Comparison of ENCODE assay signal across 2 cellular contexts in the genomic region with DNA sequence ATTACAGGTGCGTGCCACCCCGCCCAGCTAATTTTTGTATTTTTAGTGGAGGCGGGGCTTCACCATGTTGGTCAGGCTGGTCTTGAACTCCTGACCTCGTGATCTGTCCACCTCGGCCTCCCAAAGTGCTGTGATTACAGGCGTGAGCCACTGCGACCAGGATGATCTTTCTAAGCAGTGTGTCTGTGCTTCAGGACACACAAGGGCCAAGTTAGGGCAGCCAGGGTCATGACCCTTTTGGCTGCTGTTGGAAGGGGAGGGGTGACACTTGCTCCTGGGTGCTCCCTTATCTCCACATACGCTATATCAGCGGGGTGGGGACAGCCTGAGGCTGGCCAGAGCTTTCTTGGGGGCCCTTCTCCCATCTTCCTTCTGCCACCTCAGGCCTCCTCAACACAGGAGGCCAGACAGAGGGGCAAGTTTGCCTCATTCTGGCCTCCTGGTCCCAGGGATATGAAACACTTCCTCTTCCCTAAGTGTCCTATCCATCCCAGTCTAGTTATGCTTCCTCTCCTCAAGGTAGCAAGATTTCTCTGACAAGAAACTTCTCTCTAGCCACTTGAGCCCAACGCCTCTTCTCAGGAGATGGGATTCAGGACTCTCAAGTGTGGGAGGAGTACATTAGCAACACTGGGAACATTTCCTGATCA.
TF ChIP-seq lines count a peak whose summit lies in the region.

No MANE protein-coding gene starts in this region.

TF ChIP-seq in IMR-90, 13 proteins besides CTCF, POLR2A, EP300 and RAD21:
- TF ChIP-seq MAZ (IDR thresholded peaks at IDR 0.05; ENCODE audit: borderline replicate concordance, low read depth, low read length) (no peak), MAFK (IDR thresholded peaks at IDR 0.05; ENCODE audit: low read depth, low read length) (no peak), FOS (IDR thresholded peaks at IDR 0.05; ENCODE audit: low read depth, low read length) (no peak), NFE2L2 (IDR thresholded peaks at IDR 0.05; ENCODE audit: low read depth, low read length) (no peak), RCOR1 (IDR thresholded peaks at IDR 0.05; ENCODE audit: insufficient replicate concordance, low read length) (no peak), MXI1 (IDR thresholded peaks at IDR 0.05; ENCODE audit: borderline replicate concordance, low read depth, low read length) (no peak), CEBPB (IDR thresholded peaks at IDR 0.05; ENCODE audit: low read depth, low read length) (no peak), BHLHE40 (IDR thresholded peaks at IDR 0.05; ENCODE audit: low read depth, low read length) (no peak), SMC3 (IDR thresholded peaks at IDR 0.05; ENCODE audit: low read depth, low read length) (no peak), CHD1 (IDR thresholded peaks at IDR 0.05; ENCODE audit: low read depth, low read length) (no peak), RFX5 (IDR thresholded peaks at IDR 0.05; ENCODE audit: low read depth, low read length) (no peak)
- TF ChIP-seq, protein P1, sequence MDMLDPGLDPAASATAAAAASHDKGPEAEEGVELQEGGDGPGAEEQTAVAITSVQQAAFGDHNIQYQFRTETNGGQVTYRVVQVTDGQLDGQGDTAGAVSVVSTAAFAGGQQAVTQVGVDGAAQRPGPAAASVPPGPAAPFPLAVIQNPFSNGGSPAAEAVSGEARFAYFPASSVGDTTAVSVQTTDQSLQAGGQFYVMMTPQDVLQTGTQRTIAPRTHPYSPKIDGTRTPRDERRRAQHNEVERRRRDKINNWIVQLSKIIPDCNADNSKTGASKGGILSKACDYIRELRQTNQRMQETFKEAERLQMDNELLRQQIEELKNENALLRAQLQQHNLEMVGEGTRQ (IDR thresholded peaks at IDR 0.05; ENCODE audit: low read depth, low read length), result no peak
- TF ChIP-seq, protein P2, sequence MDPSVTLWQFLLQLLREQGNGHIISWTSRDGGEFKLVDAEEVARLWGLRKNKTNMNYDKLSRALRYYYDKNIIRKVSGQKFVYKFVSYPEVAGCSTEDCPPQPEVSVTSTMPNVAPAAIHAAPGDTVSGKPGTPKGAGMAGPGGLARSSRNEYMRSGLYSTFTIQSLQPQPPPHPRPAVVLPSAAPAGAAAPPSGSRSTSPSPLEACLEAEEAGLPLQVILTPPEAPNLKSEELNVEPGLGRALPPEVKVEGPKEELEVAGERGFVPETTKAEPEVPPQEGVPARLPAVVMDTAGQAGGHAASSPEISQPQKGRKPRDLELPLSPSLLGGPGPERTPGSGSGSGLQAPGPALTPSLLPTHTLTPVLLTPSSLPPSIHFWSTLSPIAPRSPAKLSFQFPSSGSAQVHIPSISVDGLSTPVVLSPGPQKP (IDR thresholded peaks at IDR 0.05; ENCODE audit: borderline replicate concordance, low read depth, low read length), result no peak

TF ChIP-seq in K562, 482 proteins besides CTCF, POLR2A, EP300 and RAD21 (continues in another document):
- TF ChIP-seq ZNF57 (CRISPR knock-in tag; IDR thresholded peaks at IDR 0.05) (no peak), KAT2B (IDR thresholded peaks at IDR 0.05; ENCODE audit: low read depth, low read length) (no peak), TOE1 (IDR thresholded peaks at IDR 0.05; ENCODE audit: borderline replicate concordance) (peak; percentile 73; the same call in 1 of the 2 replicates), TOE1 (CRISPR knock-in tag; IDR thresholded peaks at IDR 0.05; ENCODE audit: borderline replicate concordance, low read depth) (no peak), CHD4 (IDR thresholded peaks at IDR 0.05; ENCODE audit: insufficient read depth, insufficient replicate concordance, low read depth, low read length, poor library complexity, severe bottlenecking) (no peak), ZZZ3 (IDR thresholded peaks at IDR 0.05) (no peak), PURB (CRISPR knock-in tag; IDR thresholded peaks at IDR 0.05; ENCODE audit: low read depth) (no peak), TAF9B (IDR thresholded peaks at IDR 0.05; ENCODE audit: partially characterized antibody) (no peak), CBX5 (IDR thresholded peaks at IDR 0.05; ENCODE audit: borderline replicate concordance, low read depth) (no peak), RCOR1 (IDR thresholded peaks at IDR 0.05; ENCODE audit: borderline replicate concordance in 1 of 2, low read depth in 2 of 2, low read length in 2 of 2) (peak in 1 of 2 experiments; percentile 55; a peak in 1 of 4 replicates), HDAC1 (IDR thresholded peaks at IDR 0.05) (peak in 1 of 2 experiments; percentile 61; a peak in 1 of 4 replicates), ATF1 (CRISPR knock-in tag; IDR thresholded peaks at IDR 0.05) (no peak), ATF1 (tag; IDR thresholded peaks at IDR 0.05) (peak; percentile 46; the same call in 1 of the 2 replicates), CREM (IDR thresholded peaks at IDR 0.05; ENCODE audit: low read depth) (peak; percentile 42; the same call in 1 of the 2 replicates), ELF1 (tag; IDR thresholded peaks at IDR 0.05) (no peak), MYBL2 (IDR thresholded peaks at IDR 0.05; ENCODE audit: low read depth) (no peak), MYBL2 (CRISPR knock-in tag; IDR thresholded peaks at IDR 0.05; ENCODE audit: borderline replicate concordance) (no peak), XRCC5 (IDR thresholded peaks at IDR 0.05; ENCODE audit: low read depth, low read length) (no peak), ESRRA (IDR thresholded peaks at IDR 0.05; ENCODE audit: borderline replicate concordance, low read depth) (peak; percentile 92), KAT7 (CRISPR knock-in tag; IDR thresholded peaks at IDR 0.05; ENCODE audit: borderline replicate concordance) (no peak; the same call in 1 of the 2 replicates), ZEB2 (IDR thresholded peaks at IDR 0.05) (no peak), PCBP1 (IDR thresholded peaks at IDR 0.05; ENCODE audit: low read depth, low read length, poor library complexity, severe bottlenecking) (no peak), NFIC (IDR thresholded peaks at IDR 0.05) (no peak), STAG1 (CRISPR knock-in tag; IDR thresholded peaks at IDR 0.05; ENCODE audit: borderline replicate concordance) (no peak), CXXC5 (CRISPR knock-in tag; IDR thresholded peaks at IDR 0.05) (peak; percentile 62), SMC3 (conservative IDR thresholded peaks at IDR 0.05; ENCODE audit: insufficient read depth, low read depth, low read length) (no peak), NR2C2 (CRISPR knock-in tag; IDR thresholded peaks at IDR 0.05) (no peak; the same call in 1 of the 2 replicates), NR2C2 (tag; IDR thresholded peaks at IDR 0.05) (peak; percentile 84), FOSL1 (tag; conservative IDR thresholded peaks at IDR 0.05) (no peak), ZSCAN29 (IDR thresholded peaks at IDR 0.05) (no peak)
- TF ChIP-seq, protein P3, sequence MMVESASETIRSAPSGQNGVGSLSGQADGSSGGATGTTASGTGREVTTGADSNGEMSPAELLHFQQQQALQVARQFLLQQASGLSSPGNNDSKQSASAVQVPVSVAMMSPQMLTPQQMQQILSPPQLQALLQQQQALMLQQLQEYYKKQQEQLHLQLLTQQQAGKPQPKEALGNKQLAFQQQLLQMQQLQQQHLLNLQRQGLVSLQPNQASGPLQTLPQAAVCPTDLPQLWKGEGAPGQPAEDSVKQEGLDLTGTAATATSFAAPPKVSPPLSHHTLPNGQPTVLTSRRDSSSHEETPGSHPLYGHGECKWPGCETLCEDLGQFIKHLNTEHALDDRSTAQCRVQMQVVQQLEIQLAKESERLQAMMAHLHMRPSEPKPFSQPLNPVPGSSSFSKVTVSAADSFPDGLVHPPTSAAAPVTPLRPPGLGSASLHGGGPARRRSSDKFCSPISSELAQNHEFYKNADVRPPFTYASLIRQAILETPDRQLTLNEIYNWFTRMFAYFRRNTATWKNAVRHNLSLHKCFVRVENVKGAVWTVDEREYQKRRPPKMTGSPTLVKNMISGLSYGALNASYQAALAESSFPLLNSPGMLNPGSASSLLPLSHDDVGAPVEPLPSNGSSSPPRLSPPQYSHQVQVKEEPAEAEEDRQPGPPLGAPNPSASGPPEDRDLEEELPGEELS (CRISPR knock-in tag; IDR thresholded peaks at IDR 0.05; ENCODE audit: borderline replicate concordance), result no peak
- TF ChIP-seq, protein P4, sequence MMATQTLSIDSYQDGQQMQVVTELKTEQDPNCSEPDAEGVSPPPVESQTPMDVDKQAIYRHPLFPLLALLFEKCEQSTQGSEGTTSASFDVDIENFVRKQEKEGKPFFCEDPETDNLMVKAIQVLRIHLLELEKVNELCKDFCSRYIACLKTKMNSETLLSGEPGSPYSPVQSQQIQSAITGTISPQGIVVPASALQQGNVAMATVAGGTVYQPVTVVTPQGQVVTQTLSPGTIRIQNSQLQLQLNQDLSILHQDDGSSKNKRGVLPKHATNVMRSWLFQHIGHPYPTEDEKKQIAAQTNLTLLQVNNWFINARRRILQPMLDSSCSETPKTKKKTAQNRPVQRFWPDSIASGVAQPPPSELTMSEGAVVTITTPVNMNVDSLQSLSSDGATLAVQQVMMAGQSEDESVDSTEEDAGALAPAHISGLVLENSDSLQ (IDR thresholded peaks at IDR 0.05), result no peak
- TF ChIP-seq, protein P5, sequence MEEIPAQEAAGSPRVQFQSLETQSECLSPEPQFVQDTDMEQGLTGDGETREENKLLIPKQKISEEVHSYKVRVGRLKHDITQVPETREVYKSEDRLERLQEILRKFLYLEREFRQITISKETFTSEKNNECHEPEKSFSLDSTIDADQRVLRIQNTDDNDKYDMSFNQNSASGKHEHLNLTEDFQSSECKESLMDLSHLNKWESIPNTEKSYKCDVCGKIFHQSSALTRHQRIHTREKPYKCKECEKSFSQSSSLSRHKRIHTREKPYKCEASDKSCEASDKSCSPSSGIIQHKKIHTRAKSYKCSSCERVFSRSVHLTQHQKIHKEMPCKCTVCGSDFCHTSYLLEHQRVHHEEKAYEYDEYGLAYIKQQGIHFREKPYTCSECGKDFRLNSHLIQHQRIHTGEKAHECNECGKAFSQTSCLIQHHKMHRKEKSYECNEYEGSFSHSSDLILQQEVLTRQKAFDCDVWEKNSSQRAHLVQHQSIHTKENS (CRISPR knock-in tag; IDR thresholded peaks at IDR 0.05), result no peak
- TF ChIP-seq, protein P6, sequence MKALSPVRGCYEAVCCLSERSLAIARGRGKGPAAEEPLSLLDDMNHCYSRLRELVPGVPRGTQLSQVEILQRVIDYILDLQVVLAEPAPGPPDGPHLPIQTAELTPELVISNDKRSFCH (CRISPR knock-in tag; IDR thresholded peaks at IDR 0.05), result no peak
- TF ChIP-seq, protein P6 (tag; IDR thresholded peaks at IDR 0.05), result no peak
- TF ChIP-seq, protein P7, sequence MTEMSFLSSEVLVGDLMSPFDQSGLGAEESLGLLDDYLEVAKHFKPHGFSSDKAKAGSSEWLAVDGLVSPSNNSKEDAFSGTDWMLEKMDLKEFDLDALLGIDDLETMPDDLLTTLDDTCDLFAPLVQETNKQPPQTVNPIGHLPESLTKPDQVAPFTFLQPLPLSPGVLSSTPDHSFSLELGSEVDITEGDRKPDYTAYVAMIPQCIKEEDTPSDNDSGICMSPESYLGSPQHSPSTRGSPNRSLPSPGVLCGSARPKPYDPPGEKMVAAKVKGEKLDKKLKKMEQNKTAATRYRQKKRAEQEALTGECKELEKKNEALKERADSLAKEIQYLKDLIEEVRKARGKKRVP (CRISPR knock-in tag; IDR thresholded peaks at IDR 0.05), result no peak
- TF ChIP-seq, protein P8, sequence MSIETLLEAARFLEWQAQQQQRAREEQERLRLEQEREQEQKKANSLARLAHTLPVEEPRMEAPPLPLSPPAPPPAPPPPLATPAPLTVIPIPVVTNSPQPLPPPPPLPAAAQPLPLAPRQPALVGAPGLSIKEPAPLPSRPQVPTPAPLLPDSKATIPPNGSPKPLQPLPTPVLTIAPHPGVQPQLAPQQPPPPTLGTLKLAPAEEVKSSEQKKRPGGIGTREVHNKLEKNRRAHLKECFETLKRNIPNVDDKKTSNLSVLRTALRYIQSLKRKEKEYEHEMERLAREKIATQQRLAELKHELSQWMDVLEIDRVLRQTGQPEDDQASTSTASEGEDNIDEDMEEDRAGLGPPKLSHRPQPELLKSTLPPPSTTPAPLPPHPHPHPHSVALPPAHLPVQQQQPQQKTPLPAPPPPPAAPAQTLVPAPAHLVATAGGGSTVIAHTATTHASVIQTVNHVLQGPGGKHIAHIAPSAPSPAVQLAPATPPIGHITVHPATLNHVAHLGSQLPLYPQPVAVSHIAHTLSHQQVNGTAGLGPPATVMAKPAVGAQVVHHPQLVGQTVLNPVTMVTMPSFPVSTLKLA (conservative IDR thresholded peaks at IDR 0.05), result 0 out of 4 replicates have a peak, but pooled peaks of 1 of the 2 experiments have one; percentile 28
